Comparison of ENCODE assay signal across 29 cellular contexts in the genomic region with DNA sequence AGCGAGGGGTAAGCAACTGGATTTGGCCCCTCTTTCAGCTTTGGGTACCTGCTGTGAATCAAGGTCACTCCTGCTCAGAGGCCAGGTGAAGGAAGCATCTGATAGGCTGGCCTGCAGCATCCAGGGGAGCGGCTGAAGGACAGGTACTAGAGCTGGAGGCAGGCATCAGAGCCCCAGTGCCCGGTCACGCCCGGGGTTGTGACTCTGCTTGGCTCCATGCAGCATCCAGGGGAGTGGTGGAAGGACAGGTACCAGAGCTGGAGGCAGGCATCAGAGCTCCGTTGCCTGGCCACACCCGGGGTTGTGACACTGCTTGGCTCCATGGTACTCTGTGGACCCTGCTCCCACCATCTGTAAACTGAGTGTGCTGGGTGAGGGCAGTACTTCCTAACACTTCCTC.
"Had no signal": no experiment of that assay in that cellular context is flagged by ENCODE, and none has a peak within 500 bp of the region (broad histone marks: within the 10 kb centered on the region; RNA-seq: fewer than 3 reads in every experiment).

No MANE protein-coding gene starts in this region.

- H3K4me3 Mint-ChIP-seq: activated CD8-positive, alpha-beta T cell treated with anti-CD3 and anti-CD28 coated beads for 36 hours; activated naive CD4-positive, alpha-beta T cell treated with anti-CD3 and anti-CD28 coated beads, Interleukin-2, amount 10 ng/mL, durations not matched to agents 7 days and 5 days; activated naive CD8-positive, alpha-beta T cell; activated naive CD8-positive, alpha-beta T cell treated with anti-CD3 and anti-CD28 coated beads, Interleukin-2, amount 50 U/mL, for 24 hours; brain had no signal

- H3K27ac Mint-ChIP-seq: activated CD8-positive, alpha-beta T cell treated with anti-CD3 and anti-CD28 coated beads for 36 hours; activated naive CD4-positive, alpha-beta T cell treated with anti-CD3 and anti-CD28 coated beads, Interleukin-2, amount 10 ng/mL, durations not matched to agents 7 days and 5 days; activated naive CD8-positive, alpha-beta T cell; activated naive CD8-positive, alpha-beta T cell treated with anti-CD3 and anti-CD28 coated beads, Interleukin-2, amount 50 U/mL, for 24 hours; activated T-helper 2 cell treated with anti-CD3 and anti-CD28 coated beads, Interferon-gamma antibody, Interleukin-2, Interleukin-4, amounts not matched to agents 10 μg/mL and 5 μg/mL and 100 μg/mL, durations not matched to agents 14 hours and 24 hours and 36 hours; brain had no signal

- DNase-seq: activated CD4-positive, alpha-beta T cell treated with anti-CD3 and anti-CD28 coated beads for 4 hours; activated CD4-positive, alpha-beta T cell treated with anti-CD3 and anti-CD28 coated beads, Interleukin-2, amount 50 U/mL, for 4 hours; activated CD4-positive, CD25-positive, alpha-beta regulatory T cell treated with anti-CD3 and anti-CD28 coated beads, Interleukin-2, amount 50 U/mL, for 72 hours; activated CD8-positive, alpha-beta T cell treated with anti-CD3 and anti-CD28 coated beads for 36 hours; activated naive CD4-positive, alpha-beta T cell treated with anti-CD3 and anti-CD28 coated beads, Interleukin-2, amount 10 ng/mL, durations not matched to agents 7 days and 5 days; activated naive CD8-positive, alpha-beta T cell treated with anti-CD3 and anti-CD28 coated beads, Interleukin-2, amount 50 U/mL, for 24 hours; activated T-cell treated with anti-CD3 and anti-CD28 coated beads, Interleukin-2, amount 50 U/mL, for 1 hour; anterior cingulate cortex; caudate nucleus; cerebellar nuclear complex; Karpas-422; KBM-7; MV-4-11; NCI-H1092; NCI-H1436 treated with DMSO at 0.1 percent for 48 hours; NCI-H1694 treated with DMSO at 0.1 percent for 48 hours; NCI-H2029; NCI-H345; NCI-H510A; NCI-H526; NCI-H748 treated with DMSO at 0.1 percent for 48 hours; OCI-M1; Right ventricle myocardium superior; SW 1271; T-helper 1 cell; T1000 had no signal

- H3K36me3 Mint-ChIP-seq: brain had no signal

- H3K27me3 Mint-ChIP-seq: activated CD8-positive, alpha-beta T cell treated with anti-CD3 and anti-CD28 coated beads for 36 hours; activated naive CD4-positive, alpha-beta T cell treated with anti-CD3 and anti-CD28 coated beads, Interleukin-2, amount 10 ng/mL, durations not matched to agents 7 days and 5 days; activated naive CD8-positive, alpha-beta T cell; activated naive CD8-positive, alpha-beta T cell treated with anti-CD3 and anti-CD28 coated beads, Interleukin-2, amount 50 U/mL, for 24 hours had no signal

- H3K9me3 Mint-ChIP-seq: activated CD8-positive, alpha-beta T cell treated with anti-CD3 and anti-CD28 coated beads for 36 hours; activated naive CD4-positive, alpha-beta T cell treated with anti-CD3 and anti-CD28 coated beads, Interleukin-2, amount 10 ng/mL, durations not matched to agents 7 days and 5 days; activated naive CD8-positive, alpha-beta T cell treated with anti-CD3 and anti-CD28 coated beads, Interleukin-2, amount 50 U/mL, for 24 hours; activated T-helper 2 cell treated with anti-CD3 and anti-CD28 coated beads, Interferon-gamma antibody, Interleukin-2, Interleukin-4, amounts not matched to agents 10 μg/mL and 5 μg/mL and 100 μg/mL, durations not matched to agents 14 hours and 24 hours and 36 hours; brain had no signal

- ATAC-seq: activated CD8-positive, alpha-beta T cell treated with anti-CD3 and anti-CD28 coated beads for 36 hours; activated naive CD8-positive, alpha-beta T cell treated with anti-CD3 and anti-CD28 coated beads, Interleukin-2, amount 50 U/mL, for 24 hours had no signal
